ENCODE assay signal across 8 cellular contexts in the genomic region with DNA sequence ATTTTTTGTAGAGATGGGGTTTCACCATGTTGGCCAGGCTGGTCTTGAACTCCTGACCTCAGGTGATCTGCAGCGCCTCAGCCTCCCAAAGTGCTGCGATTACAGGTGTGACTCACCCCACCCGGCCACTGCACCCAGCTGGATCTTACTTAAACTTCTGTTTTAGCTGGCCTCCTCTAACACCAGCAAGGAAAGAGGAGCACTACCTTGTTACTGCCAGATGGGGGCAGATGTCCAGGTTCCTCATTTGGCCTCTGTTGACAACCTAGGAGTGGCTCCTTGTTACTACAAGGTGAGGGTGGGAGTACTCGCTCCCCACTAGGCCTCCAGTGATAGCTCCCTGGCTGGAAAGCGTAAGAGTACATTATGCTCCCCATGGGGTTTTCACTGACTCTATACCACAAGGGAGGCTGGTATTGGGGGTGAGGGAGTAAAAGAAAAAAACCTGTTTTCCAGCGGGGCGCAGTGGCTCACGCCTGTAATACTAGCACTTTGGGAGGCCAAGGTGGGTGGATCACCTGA. TPM values are rescaled to one million over a fixed set of nuclear protein-coding genes. Genes with fewer than 3 reads are reported as not detected.
A peak's percentile ranks its signal among the peaks of the same experiment; 100 is the strongest.
DNase-seq lines count a peak whose midpoint lies in the region; ATAC-seq and TF ChIP-seq lines count a peak whose summit lies in the region.

No MANE protein-coding gene starts in this region.

- no peaks in the 10 kb centered on the region for H3K9me3 Mint-ChIP-seq in activated CD4-positive, alpha-beta memory T cell treated with anti-CD3 and anti-CD28 coated beads, Interleukin-2, amount 10 ng/mL, durations not matched to agents 7 days and 5 days

- intact Hi-C loops in esophagus muscularis mucosa (cut with DNase I), result no loop called here
- intact Hi-C loops in ovary (cut with DNase I), result loop anchor here in 1 of 4 donors (10.0 kb wide), 1 partner anchor 225 kb away; no protein-coding TSS in a partner anchor

- no peaks in the 10 kb centered on the region for H3K36me3 Mint-ChIP-seq in activated CD4-positive, alpha-beta memory T cell treated with anti-CD3 and anti-CD28 coated beads, Interleukin-2, amount 10 ng/mL, durations not matched to agents 7 days and 5 days (ENCODE audit: low read depth)

- 86% methylated on average over 7 of the region's 8 CpGs for WGBS in esophagus muscularis mucosa
- 69 to 72% (median 69%) methylated on average over 8 of the region's 8 CpGs for WGBS in ovary, 3 donors

- H3K36me3 ChIP-seq in esophagus muscularis mucosa (no peaks in the 10 kb centered on the region), ovary (no peaks in the 10 kb centered on the region)

- H3K4me1 ChIP-seq in esophagus muscularis mucosa, result peaks cover 0 to 5% (median 0%) of the 10 kb centered on the region in 4 donors
- peaks cover 5% of the 10 kb centered on the region for H3K4me1 ChIP-seq in ovary (ENCODE audit: insufficient read depth)

- H3K27me3 Mint-ChIP-seq in activated CD4-positive, alpha-beta memory T cell treated with anti-CD3 and anti-CD28 coated beads, Interleukin-2, amount 10 ng/mL, durations not matched to agents 7 days and 5 days, result no peaks in the 10 kb centered on the region

- H3K4me3 ChIP-seq in esophagus muscularis mucosa, result no peak overlapping the region
- no peak overlapping the region for H3K4me3 ChIP-seq in ovary

- TF ChIP-seq POLR2A in esophagus muscularis mucosa (IDR thresholded peaks at IDR 0.05; ENCODE audit: low read depth) (no peak), ovary (IDR thresholded peaks at IDR 0.05) (no peak)

- H3K27ac ChIP-seq in esophagus muscularis mucosa (replicated peaks in 1 of 4), result no peak overlapping the region
- no peak overlapping the region for H3K27ac ChIP-seq in ovary

- H3K27me3 ChIP-seq in esophagus muscularis mucosa (peaks cover 0 to 6% (median 0%) of the 10 kb centered on the region in 4 donors), ovary (no peaks in the 10 kb centered on the region)

- CTCF ChIA-PET in activated CD4-positive, alpha-beta memory T cell treated with anti-CD3 and anti-CD28 coated beads, Interleukin-2, amount 10 ng/mL, durations not matched to agents 7 days and 5 days (lab: Charles Lee), result interaction anchor here (0.7 to 2.7 kb wide), 32 partner anchors 9 to 246 kb away, joined by 3 to 53 read pairs (median 6); a partner anchor contains a TSS

- H3K27ac Mint-ChIP-seq in activated CD4-positive, alpha-beta memory T cell treated with anti-CD3 and anti-CD28 coated beads, Interleukin-2, amount 10 ng/mL, durations not matched to agents 7 days and 5 days, result peak overlapping the region; percentile 50

- peak; percentile 31 to 63 (median 47) for TF ChIP-seq CTCF in esophagus muscularis mucosa (IDR thresholded peaks at IDR 0.05)
- peak in 2 of 3 donors; percentile 16 to 33 for TF ChIP-seq CTCF in ovary (IDR thresholded peaks at IDR 0.05)

- peaks cover 48% of the 10 kb centered on the region for H3K4me1 Mint-ChIP-seq in activated CD4-positive, alpha-beta memory T cell treated with anti-CD3 and anti-CD28 coated beads, Interleukin-2, amount 10 ng/mL, durations not matched to agents 7 days and 5 days

- no peak overlapping the region for H3K4me3 Mint-ChIP-seq in activated CD4-positive, alpha-beta memory T cell treated with anti-CD3 and anti-CD28 coated beads, Interleukin-2, amount 10 ng/mL, durations not matched to agents 7 days and 5 days

- H3K9me3 ChIP-seq in esophagus muscularis mucosa, result no peaks in the 10 kb centered on the region
- H3K9me3 ChIP-seq in ovary, result no peaks in the 10 kb centered on the region

- POLR2A ChIA-PET in activated CD4-positive, alpha-beta memory T cell treated with anti-CD3 and anti-CD28 coated beads, Interleukin-2, amount 10 ng/mL, durations not matched to agents 7 days and 5 days (lab: Charles Lee), result interaction anchor here (0.5 to 5.9 kb wide), 19 partner anchors 10 to 981 kb away, joined by 3 to 56 read pairs (median 4); a partner anchor contains a TSS

- DNase-seq in AML-193 (lab: John Stamatoyannopoulos, UW) (peak; percentile 71 to 83), NCI-H69 (lab: John Stamatoyannopoulos, UW) (peak; percentile 87), esophagus muscularis mucosa (ENCODE audit: extremely low spot score) (no peak), ovary (peak in 1 of 5 donors; percentile 34), anterior cingulate cortex (lab: John Stamatoyannopoulos, UW) (no peak)
- DNase-seq in activated CD4-positive, alpha-beta memory T cell treated with anti-CD3 and anti-CD28 coated beads, Interleukin-2, amount 10 ng/mL, durations not matched to agents 7 days and 5 days, result peak; percentile 76

- ATAC-seq in GM18519 (IDR thresholded peaks at IDR 0.05; ENCODE audit: low FRiP score, unreplicated experiment) (peak; percentile 56), HG03064 (IDR thresholded peaks at IDR 0.05; ENCODE audit: low read depth, unreplicated experiment) (peak; percentile 59)

- TF ChIP-seq EP300 in esophagus muscularis mucosa (IDR thresholded peaks at IDR 0.05) (no peak), ovary (IDR thresholded peaks at IDR 0.05) (no peak)

RNA-seq across cellular contexts. Expression of a gene that starts 13.1 kb away (rescaled TPM):
- 100 to 1,000 TPM; 198 to 199 TPM for total RNA-seq in activated CD4-positive, alpha-beta memory T cell treated with anti-CD3 and anti-CD28 coated beads, Interleukin-2, amount 10 ng/mL, durations not matched to agents 7 days and 5 days
- total RNA-seq in esophagus muscularis mucosa (10 to 100 TPM; 41.5 to 66.4 (median 51.7) TPM), ovary (10 to 100 TPM; 19.8 to 39.7 (median 34.9) TPM)
- 10 to 100 TPM; 20.3 to 34.1 TPM for polyA plus RNA-seq in ovary

RNA-seq across cellular contexts. Expression of a gene that starts 27.2 kb away (rescaled TPM):
- 10 to 100 TPM; 64.7 to 73.3 TPM for total RNA-seq in activated CD4-positive, alpha-beta memory T cell treated with anti-CD3 and anti-CD28 coated beads, Interleukin-2, amount 10 ng/mL, durations not matched to agents 7 days and 5 days
- total RNA-seq in esophagus muscularis mucosa (10 to 100 TPM; 40.6 to 71.0 (median 56.4) TPM), ovary (10 to 100 TPM; 46.9 to 98.9 (median 72.1) TPM)
- 10 to 100 TPM; 20.9 to 46.2 TPM for polyA plus RNA-seq in ovary

Comparison
In these comparisons a context has a peak if more than half of its experiments do, and no peak if none do; other contexts are left out.
1. DNase-seq: peak in AML-193 (2 of 2), NCI-H69 (single experiment) and activated CD4-positive, alpha-beta memory T cell treated with anti-CD3 and anti-CD28 coated beads, Interleukin-2, amount 10 ng/mL, durations not matched to agents 7 days and 5 days (single experiment); none in esophagus muscularis mucosa (single experiment) and anterior cingulate cortex (0 of 58).